Comparison of ENCODE assay signal across 22 cellular contexts in the genomic region with DNA sequence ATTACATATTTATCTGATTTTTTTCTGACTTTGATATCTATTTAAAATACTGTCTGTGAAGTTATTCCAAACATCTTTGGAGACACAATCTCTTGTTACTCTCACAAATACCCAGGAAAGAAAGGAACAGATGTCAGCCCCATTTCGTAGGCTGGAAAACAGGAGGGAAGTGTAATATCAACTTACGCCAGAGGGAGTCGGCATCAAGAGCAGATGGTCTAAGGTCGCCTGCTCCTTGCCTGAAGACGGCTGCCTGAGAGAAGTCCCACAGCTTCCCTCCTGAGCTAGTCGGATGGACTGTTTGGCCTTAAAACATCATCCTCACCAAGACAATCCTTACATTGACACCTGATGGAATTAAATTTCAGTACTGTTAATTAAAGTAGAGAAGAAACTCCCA. TPM values are rescaled to one million over a fixed set of nuclear protein-coding genes. Genes with fewer than 3 reads are reported as not detected.
DNase-seq lines count a peak whose midpoint lies in the region; ATAC-seq and TF ChIP-seq lines count a peak whose summit lies in the region.
"Had no signal": no experiment of that assay in that cellular context is flagged by ENCODE, and none has a peak within 500 bp of the region (broad histone marks: within the 10 kb centered on the region; RNA-seq: fewer than 3 reads in every experiment).

No MANE protein-coding gene starts in this region.

- peaks cover 65% of the 10 kb centered on the region for H3K36me3 ChIP-seq in CD4-positive, alpha-beta memory T cell (ENCODE audit: insufficient read depth, low read length)
- peaks cover 39 to 100% (median 84%) of the 10 kb centered on the region in 3 donors for H3K36me3 ChIP-seq in tibial artery
- H3K36me3 ChIP-seq: colonic mucosa had no signal

- H3K4me1 ChIP-seq in CD4-positive, alpha-beta memory T cell (ENCODE audit: insufficient read depth, low read length), result peaks cover 30% of the 10 kb centered on the region
- no peaks in the 10 kb centered on the region for H3K4me1 ChIP-seq in tibial artery
- H3K4me1 ChIP-seq: colonic mucosa, stomach, upper lobe of right lung had no signal

- peaks cover 11 to 40% (median 22%) of the 10 kb centered on the region in 4 donors for H3K4me1 Mint-ChIP-seq in CD4-positive, alpha-beta memory T cell
- H3K4me1 Mint-ChIP-seq in T-helper 17 cell, result peaks cover 6% of the 10 kb centered on the region
- H3K4me1 Mint-ChIP-seq in glutamatergic neuron (ENCODE audit: low read depth, unreplicated experiment), result peaks cover 54% of the 10 kb centered on the region
- H3K4me1 Mint-ChIP-seq: neural crest cell had no signal

- no peaks in the 10 kb centered on the region for H3K9me3 Mint-ChIP-seq in CD4-positive, alpha-beta memory T cell
- peaks cover 26% of the 10 kb centered on the region for H3K9me3 Mint-ChIP-seq in glutamatergic neuron (ENCODE audit: unreplicated experiment)
- H3K9me3 Mint-ChIP-seq: CD4-positive, alpha-beta T cell; neural crest cell had no signal

- H3K27me3 Mint-ChIP-seq in CD4-positive, alpha-beta memory T cell, result no peaks in the 10 kb centered on the region
- H3K27me3 Mint-ChIP-seq in T-helper 17 cell (no peaks in the 10 kb centered on the region), glutamatergic neuron (ENCODE audit: unreplicated experiment) (peaks cover 25% of the 10 kb centered on the region)
- H3K27me3 Mint-ChIP-seq: activated naive CD8-positive, alpha-beta T cell; CD4-positive, alpha-beta T cell had no signal

- ATAC-seq in T-helper 17 cell (no peak), HG03469 (IDR thresholded peaks at IDR 0.05; ENCODE audit: unreplicated experiment) (no peak), HG02981 (IDR thresholded peaks at IDR 0.05; ENCODE audit: unreplicated experiment) (no peak)
- ATAC-seq: left colon, SK-N-SH treated with all-trans-retinoic acid at 6 μM for 48 hours, upper lobe of right lung had no signal

- H3K4me3 Mint-ChIP-seq in CD4-positive, alpha-beta memory T cell, result peak overlapping the region in 1 of 8 donors; percentile 47
- no peak overlapping the region for H3K4me3 Mint-ChIP-seq in T-helper 17 cell
- H3K4me3 Mint-ChIP-seq in glutamatergic neuron (ENCODE audit: unreplicated experiment), result peak overlapping the region; percentile 87
- H3K4me3 Mint-ChIP-seq: activated naive CD8-positive, alpha-beta T cell; CD4-positive, alpha-beta T cell; neural crest cell had no signal

- intact Hi-C loops in CD4-positive, alpha-beta memory T cell (cut with micrococcal nuclease), result no loop called here
- intact Hi-C loops in tibial artery (cut with DNase I; ENCODE audit: low total_unique reads), result no loop called here

- H3K36me3 Mint-ChIP-seq in CD4-positive, alpha-beta memory T cell, result peaks cover 49 to 85% of the 10 kb centered on the region in 2 donors
- H3K36me3 Mint-ChIP-seq in T-helper 17 cell (ENCODE audit: low read depth) (peaks cover 8% of the 10 kb centered on the region), glutamatergic neuron (ENCODE audit: unreplicated experiment) (peaks cover 13% of the 10 kb centered on the region)

- no peaks in the 10 kb centered on the region for H3K27me3 ChIP-seq in CD4-positive, alpha-beta memory T cell (ENCODE audit: insufficient read depth, low read length)
- no peaks in the 10 kb centered on the region for H3K27me3 ChIP-seq in tibial artery
- H3K27me3 ChIP-seq: colonic mucosa, stomach, upper lobe of right lung had no signal

- H3K27ac Mint-ChIP-seq in CD4-positive, alpha-beta memory T cell, result peak overlapping the region; percentile 75 to 96 (median 91)
- H3K27ac Mint-ChIP-seq in T-helper 17 cell (peak overlapping the region; percentile 88), glutamatergic neuron (ENCODE audit: unreplicated experiment) (peak overlapping the region; percentile 99)

- H3K4me3 ChIP-seq in CD4-positive, alpha-beta memory T cell (ENCODE audit: low read length in 2 of 2), result no peak overlapping the region
- H3K4me3 ChIP-seq in tibial artery, result no peak overlapping the region
- H3K4me3 ChIP-seq: colonic mucosa, stomach, upper lobe of right lung had no signal

- no peaks in the 10 kb centered on the region for H3K9me3 ChIP-seq in CD4-positive, alpha-beta memory T cell (ENCODE audit: control insufficient read depth in 1 of 2, low read length in 2 of 2)
- H3K9me3 ChIP-seq in T-helper 17 cell (ENCODE audit: control insufficient read depth, low read length, poor library complexity, severe bottlenecking), result no peaks in the 10 kb centered on the region
- no peaks in the 10 kb centered on the region for H3K9me3 ChIP-seq in tibial artery
- H3K9me3 ChIP-seq: colonic mucosa, stomach, upper lobe of right lung had no signal

- CTCF ChIA-PET in CD4-positive, alpha-beta memory T cell (lab: Charles Lee; ENCODE audit: partially characterized antibody), result interaction anchor here (0.8 to 1.3 kb wide), 2 partner anchors 31 to 198 kb away, joined by 3 to 5 read pairs; no protein-coding TSS in a partner anchor

- POLR2A ChIA-PET in CD4-positive, alpha-beta memory T cell (lab: Charles Lee; ENCODE audit: partially characterized antibody), result interaction anchor here (0.8 to 1.7 kb wide), 2 partner anchors 13 to 95 kb away, joined by 3 read pairs; a partner anchor contains a TSS

- TF ChIP-seq CTCF in glutamatergic neuron (IDR thresholded peaks at IDR 0.05; ENCODE audit: partially characterized antibody, unreplicated experiment) (peak; percentile 54), GM20000 (IDR thresholded peaks at IDR 0.05; ENCODE audit: extremely low read depth, missing control alignments) (no peak), tibial artery (IDR thresholded peaks at IDR 0.05) (no peak)

- peak overlapping the region; percentile 63 for H3K27ac ChIP-seq in CD4-positive, alpha-beta memory T cell (ENCODE audit: low read depth, low read length)
- no peak overlapping the region for H3K27ac ChIP-seq in tibial artery
- H3K27ac ChIP-seq: colonic mucosa, stomach, upper lobe of right lung had no signal

- no peak for DNase-seq in CD4-positive, alpha-beta memory T cell
- DNase-seq in DMS 273 treated with DMSO at 0.1 percent for 48 hours (lab: John Stamatoyannopoulos, UW) (peak; percentile 83), T-helper 17 cell (no peak), glutamatergic neuron (no peak), GM20000 (ENCODE audit: low spot score) (no peak), tibial artery (no peak)
- DNase-seq: activated CD4-positive, alpha-beta T cell treated with anti-CD3 and anti-CD28 coated beads for 4 hours; colonic mucosa; DMS79; left colon; MV-4-11; NCI-H2029; RPMI8226; stomach had no signal

RNA-seq across cellular contexts. Expression of a gene that starts 13.4 kb away (rescaled TPM):
- 10 to 100 TPM; 23.2 to 23.3 TPM for total RNA-seq in CD4-positive, alpha-beta memory T cell
- polyA plus RNA-seq in CD4-positive, alpha-beta memory T cell, result 10 to 100 TPM; 57.7 to 62.8 TPM
- total RNA-seq in T-helper 17 cell (10 to 100 TPM; 10.7 to 22.8 TPM), glutamatergic neuron (ENCODE audit: unreplicated experiment) (not detected)
- total RNA-seq: NCI-H460, neural crest cell had no signal

RNA-seq across cellular contexts. Expression of a gene that starts 30.0 kb away (rescaled TPM):
- 10 to 100 TPM; 48.4 to 50.0 TPM for total RNA-seq in CD4-positive, alpha-beta memory T cell
- 100 to 1,000 TPM in 1 of 2 donors, 10 to 100 TPM in 1; 70.7 to 130 TPM for polyA plus RNA-seq in CD4-positive, alpha-beta memory T cell
- total RNA-seq in T-helper 17 cell (10 to 100 TPM; 24.6 to 26.2 TPM), glutamatergic neuron (ENCODE audit: unreplicated experiment) (218 TPM)

Comparison
In these comparisons a context has a peak if more than half of its experiments do, and no peak if none do; other contexts are left out.
1. RNA of a gene that starts 13.4 kb away (total RNA-seq): 23.2 to 23.3 TPM in CD4-positive, alpha-beta memory T cell and 10.7 to 22.8 TPM in T-helper 17 cell; not detected in glutamatergic neuron (single experiment); every median in the first group is over 10 times any median in the second.
2. Peak in every context shown above with its lines, with median percentiles within 50 percentile points of each other: H3K27ac Mint-ChIP-seq.